10 cellular contexts compared by ENCODE assay signal in the genomic region with DNA sequence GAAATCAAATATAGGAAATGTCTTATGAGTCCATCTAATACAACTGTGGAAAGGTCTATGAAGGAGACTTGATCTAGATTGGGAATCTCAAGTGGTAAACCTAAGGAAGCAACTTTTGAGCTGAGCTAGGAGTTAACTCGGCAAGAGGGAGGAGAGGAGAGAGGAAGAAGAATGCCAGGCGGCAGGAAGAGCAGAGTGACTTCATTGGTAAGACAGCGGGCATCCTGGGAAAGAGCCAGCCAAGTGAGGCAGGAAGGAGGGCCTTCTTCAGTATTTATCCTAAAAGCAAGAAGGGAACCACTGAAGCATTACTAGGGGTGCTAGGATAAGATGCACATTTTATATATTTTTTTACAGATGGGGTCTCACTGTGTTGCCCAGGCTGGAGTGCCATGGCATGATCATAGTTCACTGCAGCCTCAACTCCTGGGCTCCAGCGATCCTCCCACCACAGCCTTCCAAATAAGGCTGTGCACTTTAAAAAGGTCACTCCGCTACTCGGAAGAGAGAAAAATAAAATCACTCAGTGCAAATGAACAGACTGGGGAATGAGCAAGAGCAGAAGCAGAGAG. TPM values are rescaled to one million over a fixed set of nuclear protein-coding genes. Genes with fewer than 3 reads are reported as not detected.
DNase-seq lines count a peak whose midpoint lies in the region; ATAC-seq, FAIRE-seq and TF ChIP-seq lines count a peak whose summit lies in the region.
"Had no signal": no experiment of that assay in that cellular context is flagged by ENCODE, and none has a peak within 500 bp of the region (broad histone marks: within the 10 kb centered on the region; RNA-seq: fewer than 3 reads in every experiment).

No MANE protein-coding gene starts in this region.

- H3K4me1 ChIP-seq in HEK293 (ENCODE audit: control insufficient read depth, insufficient read depth, low read length) (peaks cover 3% of the 10 kb centered on the region; the same call in 1 of the 2 replicates), K562 (replicated peaks in 1 of 2; ENCODE audit: control insufficient read depth in 2 of 2, insufficient read depth in 2 of 2, low read length in 2 of 2) (peaks cover 19 to 25% of the 10 kb centered on the region in 2 experiments)

- intact Hi-C loops in K562 (cut with micrococcal nuclease): no loop called here

- BruUV-seq in K562 (replicated peaks; lab: Mats Ljungman, UMichigan): no TSS peak

- no peak for TF ChIP-seq RAD21 in K562 (CRISPR knock-in tag; conservative IDR thresholded peaks at IDR 0.05 in 1 of 2, IDR thresholded peaks at IDR 0.05 in 1 of 2)

- CTCF ChIA-PET in AG04450 (lab: Charles Lee): no interaction called here
- CTCF ChIA-PET in HEK293 (lab: Yijun Ruan, JAX): no interaction called here
- CTCF ChIA-PET in K562 (lab: Yijun Ruan, JAX; ENCODE audit: low intra/inter-chr PET ratio): interaction anchor here (0.6 kb wide), 1 partner anchor 300 kb away, joined by 3 read pairs; no protein-coding TSS in a partner anchor

- H3K27me3 ChIP-seq in AG04450 (ENCODE audit: control insufficient read depth, insufficient read depth, low read length): no peaks in the 10 kb centered on the region
- H3K27me3 ChIP-seq in K562 (ENCODE audit: control insufficient read depth in 2 of 2, insufficient read depth in 2 of 2, low read length in 2 of 2): no peaks in the 10 kb centered on the region

- POLR2A ChIA-PET in AG04450 (lab: Yijun Ruan, JAX) (no interaction called here), HEK293 (lab: Yijun Ruan, JAX) (interaction anchor here (1.9 to 2.5 kb wide), 2 partner anchors 23 to 34 kb away, joined by 10 to 24 read pairs; partner anchors contain the start of genes BAZ1B and TBL2), K562 (lab: Yijun Ruan, JAX) (interaction anchor here (0.7 to 1.9 kb wide), 3 partner anchors 8 to 25 kb away, joined by 3 to 7 read pairs (median 4); no protein-coding TSS in a partner anchor)

- H3K9me1 ChIP-seq in K562 (ENCODE audit: control insufficient read depth, insufficient read depth, low read length): no peaks in the 10 kb centered on the region

- DNase-seq in AG04450 (ENCODE audit: low read depth, low spot score) (no peak), K562 (ENCODE audit: extremely low read depth in 1 of 4, low spot score in 3 of 4) (no peak), myocyte (ENCODE audit: low read depth) (peak; percentile 44), NCI-H2029 treated with DMSO at 0.1 percent for 48 hours (lab: John Stamatoyannopoulos, UW) (no peak), NCI-H2081 treated with DMSO at 0.1 percent for 48 hours (lab: John Stamatoyannopoulos, UW) (no peak)
- DNase-seq: effector CD4-positive, alpha-beta T cell; stimulated activated CD4-positive, alpha-beta T cell treated with anti-CD3 and anti-CD28 coated beads, Interleukin-15, amount 100 ng/mL, for 24 hours had no signal

- no peak for TF ChIP-seq EP300 in K562 (IDR thresholded peaks at IDR 0.05; ENCODE audit: low read length)

- in situ Hi-C loops in K562 (cut with MboI): no loop called here

- H3K27ac ChIP-seq in AG04450 (ENCODE audit: low read depth, low read length): no peak overlapping the region
- 0 out of 2 replicates have a peak overlapping the region, but pooled peaks have one; percentile 12 for H3K27ac ChIP-seq in HEK293 (ENCODE audit: extremely low read depth, low read depth, low read length)
- 0 out of 3 replicates have a peak overlapping the region, but pooled peaks have one; percentile 99 for H3K27ac ChIP-seq in K562 (ENCODE audit: extremely low read depth, low read depth, low read length)

- H3K36me3 ChIP-seq in HEK293 (ENCODE audit: control insufficient read depth in 2 of 2, insufficient read depth in 1 of 2, low read length in 2 of 2) (peaks cover 16 to 21% of the 10 kb centered on the region in 2 experiments; a peak in 2 of 3 replicates), K562 (ENCODE audit: control insufficient read depth, insufficient read depth, low read length) (peaks cover 48% of the 10 kb centered on the region)

- no peak for TF ChIP-seq POLR2A in K562 (conservative IDR thresholded peaks at IDR 0.05)

- no peaks in the 10 kb centered on the region for H3K9me3 ChIP-seq in AG04450 (ENCODE audit: control insufficient read depth, insufficient read depth, low read length)
- no peaks in the 10 kb centered on the region for H3K9me3 ChIP-seq in HEK293 (ENCODE audit: control insufficient read depth, insufficient read depth, low read depth, low read length)
- H3K9me3 ChIP-seq in K562 (replicated peaks; ENCODE audit: control insufficient read depth, insufficient read depth, low read depth, low read length): no peaks in the 10 kb centered on the region

- H4K20me1 ChIP-seq in K562 (replicated peaks; ENCODE audit: control insufficient read depth, insufficient read depth, low read length): no peaks in the 10 kb centered on the region; the same call in 1 of the 2 replicates

- peak overlapping the region; percentile 77 to 90; a peak in 3 of 4 replicates for H3K9ac ChIP-seq in K562 (ENCODE audit: insufficient read depth in 1 of 2, low read depth in 2 of 2, low read length in 2 of 2)

- peaks cover 50% of the 10 kb centered on the region for H3K79me2 ChIP-seq in K562 (ENCODE audit: control insufficient read depth, insufficient read depth, low read length)

- H2AFZ ChIP-seq in K562 (ENCODE audit: low read depth, low read length): no peak overlapping the region

- TF ChIP-seq CTCF in AG04450 (IDR thresholded peaks at IDR 0.05; ENCODE audit: low read depth, low read length) (no peak), HEK293 (tag by site-specific recombination; IDR thresholded peaks at IDR 0.05) (no peak), K562 (IDR thresholded peaks at IDR 0.05 in 2 of 3, conservative IDR thresholded peaks at IDR 0.05 in 1 of 3; ENCODE audit: insufficient read depth in 2 of 3, low read depth in 1 of 3, low read length in 3 of 3) (no peak)

- no peak for FAIRE-seq in K562 (lab: Jason Lieb, UNC)

- WGBS in K562 (ENCODE audit: insufficient coverage, low coverage, missing lambda C conversion rate): 64% methylated on average over 6 of the region's 6 CpGs

- H3K4me3 ChIP-seq in AG04450 (ENCODE audit: low read depth, low read length): peak overlapping the region; percentile 83; the same call in 1 of the 2 replicates
- H3K4me3 ChIP-seq in HEK293 (ENCODE audit: low read depth, low read length): no peak overlapping the region
- H3K4me3 ChIP-seq in K562: peak overlapping the region; percentile 95

- H3K4me2 ChIP-seq in K562 (ENCODE audit: insufficient read depth, low read length): peak overlapping the region; percentile 84

- ATAC-seq in K562 (no peak), HG02759 (IDR thresholded peaks at IDR 0.05; ENCODE audit: unreplicated experiment) (no peak), HG03159 (IDR thresholded peaks at IDR 0.05; ENCODE audit: unreplicated experiment) (no peak)

RNA-seq across cellular contexts. Expression of gene BCL7B, which starts 2.0 kb away (rescaled TPM):
- polyA plus RNA-seq in AG04450 (2011; rRNA removed) (41.9 and 47.7 TPM in 2 replicates), K562 (2011; rRNA removed) (45.3 and 53.1 TPM in 2 replicates), K562 (2014; fragmentation: Illumina TruSeq; extraction: Trizol) (67.8 and 73.2 TPM in 2 replicates), K562 (2014; fragmentation: Nextera tagmentation; extraction: Ambion mirVana) (10 to 100 TPM in 1 of 2 experiments, 1 to 10 TPM in 1; 10.0 to 13.4 TPM), K562 (2014; rRNA removed) (54.4 and 70.6 TPM in 2 replicates)
- polyA minus RNA-seq in AG04450 (2011; rRNA and poly(A)+ RNA removed): 36.3 and 40.5 TPM in 2 replicates
- 35.3 and 79.3 TPM in 2 replicates for total RNA-seq in K562 (2011; cell fraction: chromatin; rRNA removed; ENCODE audit: low replicate concordance)
- 50.1 and 62.0 TPM in 2 replicates for total RNA-seq in K562 (2011; cell fraction: nucleolus; rRNA removed)
- 53.5 and 56.9 TPM in 2 replicates for total RNA-seq in K562 (2011; cell fraction: nucleoplasm; rRNA removed)
- total RNA-seq in K562 (2014; rRNA removed) (26.1 and 27.8 TPM in 2 replicates), K562 (2014; rRNA removed; fragmentation: Illumina TruSeq; extraction: Trizol) (21.4 and 23.0 TPM in 2 replicates), K562 (2015; rRNA removed; fragmentation: Illumina TruSeq; extraction: Trizol) (30.2 and 32.9 TPM in 2 replicates), K562 (2021) (57.5 and 59.2 TPM in 2 replicates), myocyte (69.4 and 83.5 TPM in 2 replicates)
- polyA plus RNA-seq in K562 (2011; cell fraction: cytosol; rRNA removed): 44.7 and 90.9 TPM in 2 replicates
- 28.1 and 45.3 TPM in 2 replicates for polyA plus RNA-seq in K562 (2011; cell fraction: nucleus; rRNA removed)
- polyA plus RNA-seq in K562 (2012): 66.1 and 72.9 TPM in 2 replicates
- polyA minus RNA-seq in K562 (2011; rRNA and poly(A)+ RNA removed): 23.5 and 40.3 TPM in 2 replicates
- polyA minus RNA-seq in K562 (2011; cell fraction: cytosol; rRNA and poly(A)+ RNA removed): 27.4 and 33.3 TPM in 2 replicates
- 13.7 and 15.9 TPM in 2 replicates for polyA minus RNA-seq in K562 (2011; cell fraction: nucleus; rRNA and poly(A)+ RNA removed)
- polyA plus RNA-seq in myocyte (2012): 74.0 TPM

RNA-seq across cellular contexts. Expression of gene TBL2, which starts 22.9 kb away (rescaled TPM):
- polyA plus RNA-seq in AG04450 (2011; rRNA removed) (34.7 and 45.8 TPM in 2 replicates), K562 (2011; rRNA removed) (47.7 and 49.2 TPM in 2 replicates), K562 (2014; fragmentation: Illumina TruSeq; extraction: Trizol) (43.8 and 48.8 TPM in 2 replicates), K562 (2014; fragmentation: Nextera tagmentation; extraction: Ambion mirVana) (1 to 10 TPM; 2.5 to 3.0 TPM), K562 (2014; rRNA removed) (61.5 and 67.3 TPM in 2 replicates)
- polyA minus RNA-seq in AG04450 (2011; rRNA and poly(A)+ RNA removed): 68.8 and 106 TPM in 2 replicates
- 126 and 292 TPM in 2 replicates for total RNA-seq in K562 (2011; cell fraction: chromatin; rRNA removed; ENCODE audit: low replicate concordance)
- total RNA-seq in K562 (2011; cell fraction: nucleolus; rRNA removed): 220 and 224 TPM in 2 replicates
- 142 and 163 TPM in 2 replicates for total RNA-seq in K562 (2011; cell fraction: nucleoplasm; rRNA removed)
- total RNA-seq in K562 (2014; rRNA removed) (82.1 and 123 TPM in 2 replicates), K562 (2014; rRNA removed; fragmentation: Illumina TruSeq; extraction: Trizol) (40.0 and 42.0 TPM in 2 replicates), K562 (2015; rRNA removed; fragmentation: Illumina TruSeq; extraction: Trizol) (54.1 and 60.6 TPM in 2 replicates), K562 (2021) (70.3 and 70.8 TPM in 2 replicates), myocyte (80.7 and 82.0 TPM in 2 replicates)
- polyA plus RNA-seq in K562 (2011; cell fraction: cytosol; rRNA removed): 48.9 and 107 TPM in 2 replicates
- polyA plus RNA-seq in K562 (2011; cell fraction: nucleus; rRNA removed): 45.7 and 87.5 TPM in 2 replicates
- 51.9 and 71.5 TPM in 2 replicates for polyA plus RNA-seq in K562 (2012)
- polyA minus RNA-seq in K562 (2011; rRNA and poly(A)+ RNA removed): 57.4 and 92.0 TPM in 2 replicates
- 81.1 and 112 TPM in 2 replicates for polyA minus RNA-seq in K562 (2011; cell fraction: cytosol; rRNA and poly(A)+ RNA removed)
- 51.6 and 57.1 TPM in 2 replicates for polyA minus RNA-seq in K562 (2011; cell fraction: nucleus; rRNA and poly(A)+ RNA removed)
- 70.3 TPM for polyA plus RNA-seq in myocyte (2012)

RNA-seq across cellular contexts. Expression of gene BAZ1B, which starts 33.4 kb away (rescaled TPM):
- polyA plus RNA-seq in AG04450 (2011; rRNA removed) (29.0 and 29.7 TPM in 2 replicates), K562 (2011; rRNA removed) (28.8 and 50.9 TPM in 2 replicates), K562 (2014; fragmentation: Illumina TruSeq; extraction: Trizol) (94.3 and 110 TPM in 2 replicates), K562 (2014; fragmentation: Nextera tagmentation; extraction: Ambion mirVana) (10 to 100 TPM; 15.0 to 27.5 TPM), K562 (2014; rRNA removed) (56.3 and 68.4 TPM in 2 replicates)
- 41.5 and 51.0 TPM in 2 replicates for polyA minus RNA-seq in AG04450 (2011; rRNA and poly(A)+ RNA removed)
- 64.1 and 159 TPM in 2 replicates for total RNA-seq in K562 (2011; cell fraction: chromatin; rRNA removed; ENCODE audit: low replicate concordance)
- total RNA-seq in K562 (2011; cell fraction: nucleolus; rRNA removed): 37.9 and 44.9 TPM in 2 replicates
- 79.0 and 92.8 TPM in 2 replicates for total RNA-seq in K562 (2011; cell fraction: nucleoplasm; rRNA removed)
- total RNA-seq in K562 (2014; rRNA removed) (79.5 and 89.0 TPM in 2 replicates), K562 (2014; rRNA removed; fragmentation: Illumina TruSeq; extraction: Trizol) (129 and 136 TPM in 2 replicates), K562 (2015; rRNA removed; fragmentation: Illumina TruSeq; extraction: Trizol) (131 and 134 TPM in 2 replicates), K562 (2021) (100 and 107 TPM in 2 replicates), myocyte (70.0 and 76.7 TPM in 2 replicates)
- polyA plus RNA-seq in K562 (2011; cell fraction: cytosol; rRNA removed): 22.0 and 24.5 TPM in 2 replicates
- 25.8 and 37.2 TPM in 2 replicates for polyA plus RNA-seq in K562 (2011; cell fraction: nucleus; rRNA removed)
- polyA plus RNA-seq in K562 (2012): 63.5 and 70.7 TPM in 2 replicates
- polyA minus RNA-seq in K562 (2011; rRNA and poly(A)+ RNA removed): 81.7 and 114 TPM in 2 replicates
- 41.5 and 59.2 TPM in 2 replicates for polyA minus RNA-seq in K562 (2011; cell fraction: cytosol; rRNA and poly(A)+ RNA removed)
- 19.9 and 33.0 TPM in 2 replicates for polyA minus RNA-seq in K562 (2011; cell fraction: nucleus; rRNA and poly(A)+ RNA removed)
- 32.9 TPM for polyA plus RNA-seq in myocyte (2012)
